Comparison of ENCODE assay signal across 25 cellular contexts in genomic region chr16:68884391-68884790, GRCh38.
"Had no signal": no experiment of that assay in that cellular context is flagged by ENCODE, and none has a peak within 500 bp of the region (broad histone marks: within the 10 kb centered on the region; RNA-seq: fewer than 3 reads in every experiment).

No MANE protein-coding gene starts in this region.

- H3K9me3 ChIP-seq: heart right ventricle, neutrophil, pancreas, psoas muscle, right atrium auricular region, tibial artery had no signal

- H3K27me3 ChIP-seq: brain microvascular endothelial cell, dorsolateral prefrontal cortex, heart right ventricle, neutrophil, pancreas, right atrium auricular region, tibial artery had no signal

- ATAC-seq: activated CD4-positive, alpha-beta T cell treated with anti-CD3 and anti-CD28 coated beads for 36 hours; activated T-cell treated with anti-CD3 and anti-CD28 coated beads, Interleukin-2, amount 50 U/mL, for 4 hours; effector memory CD8-positive, alpha-beta T cell; heart right ventricle; natural killer cell; psoas muscle; stimulated activated effector memory CD8-positive, alpha-beta T cell treated with anti-CD3 and anti-CD28 coated beads, Interleukin-12 subunit alpha, Interleukin-12 subunit beta, amount 100 ng/mL, for 72 hours; stimulated activated naive CD8-positive, alpha-beta T cell treated with anti-CD3 and anti-CD28 coated beads, Interleukin-15, amount 100 ng/mL, for 72 hours had no signal

- H3K4me3 ChIP-seq: dorsolateral prefrontal cortex, heart right ventricle, lung, pancreas, psoas muscle, right atrium auricular region, tibial artery had no signal

- H3K27ac ChIP-seq: brain microvascular endothelial cell, heart right ventricle, neutrophil, psoas muscle, right atrium auricular region, tibial artery had no signal

- H3K4me1 Mint-ChIP-seq: activated B cell treated with CpG ODN at 0.5 μM for 24 hours; activated CD4-positive, alpha-beta T cell treated with anti-CD3 and anti-CD28 coated beads for 36 hours; activated naive CD8-positive, alpha-beta T cell treated with anti-CD3 and anti-CD28 coated beads, Interleukin-2, amount 10 ng/mL, durations not matched to agents 7 days and 5 days; central memory CD8-positive, alpha-beta T cell; natural killer cell; stimulated activated effector memory CD8-positive, alpha-beta T cell treated with anti-CD3 and anti-CD28 coated beads, Interleukin-12 subunit alpha, Interleukin-12 subunit beta, amount 100 ng/mL, for 72 hours; stimulated activated naive CD8-positive, alpha-beta T cell treated with anti-CD3 and anti-CD28 coated beads, Interleukin-15, amount 100 ng/mL, for 72 hours had no signal

- DNase-seq: activated B cell treated with CpG ODN at 0.5 μM for 24 hours; activated CD4-positive, alpha-beta T cell treated with anti-CD3 and anti-CD28 coated beads for 36 hours; activated CD4-positive, alpha-beta T cell treated with anti-CD3 and anti-CD28 coated beads, Interleukin-2, amount 50 U/mL, for 4 hours; activated CD8-positive, alpha-beta memory T cell treated with anti-CD3 and anti-CD28 coated beads for 24 hours; activated CD8-positive, alpha-beta memory T cell treated with anti-CD3 and anti-CD28 coated beads, Interleukin-2, amount 50 U/mL, for 48 hours; activated naive CD4-positive, alpha-beta T cell treated with Interleukin-2 at 50 U/mL for 16 hours; activated naive CD8-positive, alpha-beta T cell treated with anti-CD3 and anti-CD28 coated beads, Interleukin-2, amount 10 ng/mL, durations not matched to agents 7 days and 5 days; activated T-cell treated with anti-CD3 and anti-CD28 coated beads, Interleukin-2, amount 50 U/mL, for 4 hours; amniotic stem cell; brain microvascular endothelial cell; dorsolateral prefrontal cortex; effector memory CD8-positive, alpha-beta T cell; heart right ventricle; natural killer cell; pancreas; psoas muscle; stimulated activated naive CD8-positive, alpha-beta T cell treated with anti-CD3 and anti-CD28 coated beads, Interleukin-15, amount 100 ng/mL, for 72 hours; T1000; tibial artery had no signal

- H3K4me1 ChIP-seq: psoas muscle, right atrium auricular region, tibial artery had no signal

- H3K27ac Mint-ChIP-seq: activated B cell treated with CpG ODN at 0.5 μM for 24 hours; activated CD4-positive, alpha-beta T cell treated with anti-CD3 and anti-CD28 coated beads for 36 hours; activated naive CD8-positive, alpha-beta T cell treated with anti-CD3 and anti-CD28 coated beads, Interleukin-2, amount 10 ng/mL, durations not matched to agents 7 days and 5 days; activated T-helper 2 cell treated with anti-CD3 and anti-CD28 coated beads, Interferon-gamma antibody, Interleukin-2, Interleukin-4, amounts not matched to agents 10 μg/mL and 5 μg/mL and 100 μg/mL, durations not matched to agents 14 hours and 24 hours and 36 hours; effector memory CD8-positive, alpha-beta T cell; natural killer cell; stimulated activated effector memory CD8-positive, alpha-beta T cell treated with anti-CD3 and anti-CD28 coated beads, Interleukin-12 subunit alpha, Interleukin-12 subunit beta, amount 100 ng/mL, for 72 hours; stimulated activated naive CD8-positive, alpha-beta T cell treated with anti-CD3 and anti-CD28 coated beads, Interleukin-15, amount 100 ng/mL, for 72 hours had no signal

- H3K9me3 Mint-ChIP-seq: activated B cell treated with CpG ODN at 0.5 μM for 24 hours; activated naive CD8-positive, alpha-beta T cell treated with anti-CD3 and anti-CD28 coated beads, Interleukin-2, amount 10 ng/mL, durations not matched to agents 7 days and 5 days; activated T-cell treated with anti-CD3 and anti-CD28 coated beads, Interleukin-2, amount 50 U/mL, for 4 hours; activated T-helper 2 cell treated with anti-CD3 and anti-CD28 coated beads, Interferon-gamma antibody, Interleukin-2, Interleukin-4, amounts not matched to agents 10 μg/mL and 5 μg/mL and 100 μg/mL, durations not matched to agents 14 hours and 24 hours and 36 hours; central memory CD8-positive, alpha-beta T cell; effector memory CD8-positive, alpha-beta T cell; natural killer cell; stimulated activated effector memory CD8-positive, alpha-beta T cell treated with anti-CD3 and anti-CD28 coated beads, Interleukin-12 subunit alpha, Interleukin-12 subunit beta, amount 100 ng/mL, for 72 hours; stimulated activated naive CD8-positive, alpha-beta T cell treated with anti-CD3 and anti-CD28 coated beads, Interleukin-15, amount 100 ng/mL, for 72 hours had no signal

- H3K27me3 Mint-ChIP-seq: activated B cell treated with CpG ODN at 0.5 μM for 24 hours; activated CD4-positive, alpha-beta T cell treated with anti-CD3 and anti-CD28 coated beads for 36 hours; activated naive CD8-positive, alpha-beta T cell treated with anti-CD3 and anti-CD28 coated beads, Interleukin-2, amount 10 ng/mL, durations not matched to agents 7 days and 5 days; central memory CD8-positive, alpha-beta T cell; effector memory CD8-positive, alpha-beta T cell; stimulated activated naive CD8-positive, alpha-beta T cell treated with anti-CD3 and anti-CD28 coated beads, Interleukin-15, amount 100 ng/mL, for 72 hours had no signal

- H3K36me3 Mint-ChIP-seq: natural killer cell had no signal

- H3K4me3 Mint-ChIP-seq: activated B cell treated with CpG ODN at 0.5 μM for 24 hours; activated CD4-positive, alpha-beta T cell treated with anti-CD3 and anti-CD28 coated beads for 36 hours; activated naive CD8-positive, alpha-beta T cell treated with anti-CD3 and anti-CD28 coated beads, Interleukin-2, amount 10 ng/mL, durations not matched to agents 7 days and 5 days; activated T-cell treated with anti-CD3 and anti-CD28 coated beads, Interleukin-2, amount 50 U/mL, for 4 hours; central memory CD8-positive, alpha-beta T cell; effector memory CD8-positive, alpha-beta T cell; natural killer cell; stimulated activated effector memory CD8-positive, alpha-beta T cell treated with anti-CD3 and anti-CD28 coated beads, Interleukin-12 subunit alpha, Interleukin-12 subunit beta, amount 100 ng/mL, for 72 hours; stimulated activated naive CD8-positive, alpha-beta T cell treated with anti-CD3 and anti-CD28 coated beads, Interleukin-15, amount 100 ng/mL, for 72 hours had no signal
